ENCODE assay signal across 15 cellular contexts in the genomic region with DNA sequence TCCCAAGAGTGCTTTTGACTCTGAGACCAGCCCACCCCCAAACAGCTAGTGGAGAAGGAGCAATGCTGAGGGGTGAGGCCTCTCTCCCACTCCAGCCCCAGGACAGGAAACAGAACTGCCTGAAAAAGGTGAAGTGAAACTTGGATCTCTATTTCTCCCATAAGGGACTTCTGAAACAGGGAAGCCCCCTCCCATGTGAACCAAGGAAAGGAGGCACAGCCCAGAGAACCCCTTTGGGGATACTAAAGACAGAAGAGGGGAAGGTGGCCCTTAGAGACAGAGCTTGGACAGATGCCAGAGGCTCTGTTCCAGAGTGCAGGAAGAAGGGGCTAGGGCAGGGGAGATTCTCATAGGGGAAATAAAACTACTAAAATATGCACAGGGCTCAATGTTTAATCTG. TPM values are rescaled to one million over a fixed set of nuclear protein-coding genes. Genes with fewer than 3 reads are reported as not detected.
DNase-seq lines count a peak whose midpoint lies in the region; ATAC-seq and TF ChIP-seq lines count a peak whose summit lies in the region.
"Had no signal": no experiment of that assay in that cellular context is flagged by ENCODE, and none has a peak within 500 bp of the region (broad histone marks: within the 10 kb centered on the region; RNA-seq: fewer than 3 reads in every experiment).

No MANE protein-coding gene starts in this region.

- peaks cover 45% of the 10 kb centered on the region for H3K36me3 ChIP-seq in endodermal cell (ENCODE audit: control insufficient read depth, insufficient read depth, low read length)

- no peaks in the 10 kb centered on the region for H3K4me1 ChIP-seq in endodermal cell (ENCODE audit: control insufficient read depth, insufficient read depth, low read length)

- DNase-seq in activated naive CD4-positive, alpha-beta T cell treated with Interleukin-2 at 50 U/mL for 16 hours, result no peak
- no peak for DNase-seq in T-cell
- no peak for DNase-seq in endodermal cell
- no peak for DNase-seq in stimulated activated naive CD8-positive, alpha-beta T cell treated with anti-CD3 and anti-CD28 coated beads, Interleukin-15, amount 100 ng/mL, for 72 hours
- no peak for DNase-seq in NCI-H2081 (lab: John Stamatoyannopoulos, UW)
- no peak for DNase-seq in H4 (ENCODE audit: low spot score)
- no peak for DNase-seq in A172 (ENCODE audit: low spot score)
- DNase-seq: GDM1; HFFc6; NCI-H345; occipital lobe; PC-3; stimulated activated naive CD4-positive, alpha-beta T cell treated with Interleukin-2 at 50 U/mL for 16 hours had no signal

- no peak for TF ChIP-seq CTCF in endodermal cell (conservative IDR thresholded peaks at IDR 0.05)

- H3K9me3 ChIP-seq in endodermal cell (ENCODE audit: control insufficient read depth, low read length), result no peaks in the 10 kb centered on the region

- CTCF ChIA-PET in T-cell (lab: Charles Lee), result interaction anchor here (1.4 to 3.4 kb wide), 3 partner anchors 60 to 135 kb away, joined by 3 to 29 read pairs (median 10); no protein-coding TSS in a partner anchor

- no peak overlapping the region for H3K27ac ChIP-seq in endodermal cell (ENCODE audit: low read depth, low read length)
- H3K27ac ChIP-seq: C4-2B had no signal

- POLR2A ChIA-PET in T-cell (lab: Charles Lee), result no interaction called here

- ATAC-seq in T-cell (replicated peaks in 1 of 4), result no peak
- no peak for ATAC-seq in stimulated activated naive CD8-positive, alpha-beta T cell treated with anti-CD3 and anti-CD28 coated beads, Interleukin-15, amount 100 ng/mL, for 72 hours
- ATAC-seq: PC-3 had no signal

- no peak overlapping the region for H3K4me3 ChIP-seq in endodermal cell (ENCODE audit: low read length)

- peaks cover 18% of the 10 kb centered on the region for H3K36me3 Mint-ChIP-seq in activated naive CD4-positive, alpha-beta T cell treated with anti-CD3 and anti-CD28 coated beads, Interleukin-2, amount 50 U/mL, for 24 hours
- H3K36me3 Mint-ChIP-seq in T-cell (peaks cover 30% of the 10 kb centered on the region), endodermal cell (ENCODE audit: low read depth) (peaks cover 32% of the 10 kb centered on the region)

- no peak overlapping the region for H3K9ac ChIP-seq in endodermal cell (ENCODE audit: extremely low read depth, low read length, poor library complexity, severe bottlenecking)

- peak overlapping the region; percentile 94 for H3K27ac Mint-ChIP-seq in activated naive CD4-positive, alpha-beta T cell treated with anti-CD3 and anti-CD28 coated beads, Interleukin-2, amount 50 U/mL, for 24 hours
- H3K27ac Mint-ChIP-seq in T-cell (peak overlapping the region; percentile 97 to 100), endodermal cell (peak overlapping the region; percentile 87)
- H3K27ac Mint-ChIP-seq in stimulated activated naive CD8-positive, alpha-beta T cell treated with anti-CD3 and anti-CD28 coated beads, Interleukin-15, amount 100 ng/mL, for 72 hours, result peak overlapping the region; percentile 92 to 97
- H3K27ac Mint-ChIP-seq: HFFc6 had no signal

- H3K27me3 ChIP-seq in endodermal cell (ENCODE audit: control insufficient read depth, insufficient read depth, low read length, poor library complexity, severe bottlenecking), result no peaks in the 10 kb centered on the region

- H3K9me3 Mint-ChIP-seq in activated naive CD4-positive, alpha-beta T cell treated with anti-CD3 and anti-CD28 coated beads, Interleukin-2, amount 50 U/mL, for 24 hours, result no peaks in the 10 kb centered on the region
- H3K9me3 Mint-ChIP-seq in T-cell (no peaks in the 10 kb centered on the region), endodermal cell (no peaks in the 10 kb centered on the region)
- H3K9me3 Mint-ChIP-seq in stimulated activated naive CD8-positive, alpha-beta T cell treated with anti-CD3 and anti-CD28 coated beads, Interleukin-15, amount 100 ng/mL, for 72 hours, result no peaks in the 10 kb centered on the region
- H3K9me3 Mint-ChIP-seq: HFFc6 had no signal

- peaks cover 81% of the 10 kb centered on the region for H3K4me1 Mint-ChIP-seq in activated naive CD4-positive, alpha-beta T cell treated with anti-CD3 and anti-CD28 coated beads, Interleukin-2, amount 50 U/mL, for 24 hours
- H3K4me1 Mint-ChIP-seq in T-cell (peaks cover 62 to 83% (median 75%) of the 10 kb centered on the region in 3 donors), endodermal cell (peaks cover 5% of the 10 kb centered on the region)
- H3K4me1 Mint-ChIP-seq in stimulated activated naive CD8-positive, alpha-beta T cell treated with anti-CD3 and anti-CD28 coated beads, Interleukin-15, amount 100 ng/mL, for 72 hours, result peaks cover 81% of the 10 kb centered on the region

- peak overlapping the region; percentile 31 for H3K4me3 Mint-ChIP-seq in activated naive CD4-positive, alpha-beta T cell treated with anti-CD3 and anti-CD28 coated beads, Interleukin-2, amount 50 U/mL, for 24 hours
- H3K4me3 Mint-ChIP-seq in T-cell (peak overlapping the region; percentile 61 to 100 (median 99)), endodermal cell (no peak overlapping the region)
- H3K4me3 Mint-ChIP-seq in stimulated activated naive CD8-positive, alpha-beta T cell treated with anti-CD3 and anti-CD28 coated beads, Interleukin-15, amount 100 ng/mL, for 72 hours, result peak overlapping the region; percentile 90 to 99
- H3K4me3 Mint-ChIP-seq: HFFc6 had no signal

- H3K27me3 Mint-ChIP-seq in activated naive CD4-positive, alpha-beta T cell treated with anti-CD3 and anti-CD28 coated beads, Interleukin-2, amount 50 U/mL, for 24 hours, result no peaks in the 10 kb centered on the region
- H3K27me3 Mint-ChIP-seq in T-cell, result no peaks in the 10 kb centered on the region
- no peaks in the 10 kb centered on the region for H3K27me3 Mint-ChIP-seq in endodermal cell (ENCODE audit: insufficient read depth)
- H3K27me3 Mint-ChIP-seq in stimulated activated naive CD8-positive, alpha-beta T cell treated with anti-CD3 and anti-CD28 coated beads, Interleukin-15, amount 100 ng/mL, for 72 hours, result no peaks in the 10 kb centered on the region

RNA-seq across cellular contexts. Expression of a gene that starts 2.9 kb away (rescaled TPM):
- 10 to 100 TPM in 3 of 5 donors, 1 to 10 TPM in 2; 3.7 to 41.2 (median 38.8) TPM for total RNA-seq in T-cell
- not detected for total RNA-seq in endodermal cell
- polyA plus RNA-seq in endodermal cell (2013, experiment 1 of 2), result not detected
- not detected for polyA plus RNA-seq in endodermal cell (2013, experiment 2 of 2)
- not detected in 2 replicates for total RNA-seq in H4 (2014; rRNA removed; shearing (Covaris generic))
- not detected in 2 replicates for total RNA-seq in A172 (2014; rRNA removed; shearing (Covaris generic))
- total RNA-seq: HFFc6, PC-3 had no signal

RNA-seq across cellular contexts. Expression of a gene that starts 6.3 kb away (rescaled TPM):
- 1 to 10 TPM in 3 of 5 donors, under 1 TPM in 2; 0.68 to 3.2 (median 2.3) TPM for total RNA-seq in T-cell
- total RNA-seq in endodermal cell, result 10 to 100 TPM in 1 of 2 donors, 1 to 10 TPM in 1; 9.1 to 13.0 TPM
- polyA plus RNA-seq in endodermal cell (2013, experiment 1 of 2), result 14.1 TPM
- polyA plus RNA-seq in endodermal cell (2013, experiment 2 of 2), result 12.1 TPM
- total RNA-seq in H4 (2014; rRNA removed; shearing (Covaris generic)), result 5.4 and 7.2 TPM in 2 replicates
- total RNA-seq in A172 (2014; rRNA removed; shearing (Covaris generic)), result 19.6 and 21.6 TPM in 2 replicates

RNA-seq across cellular contexts. Expression of a gene that starts 6.6 kb away (rescaled TPM):
- total RNA-seq in T-cell, result 10 to 100 TPM; 35.4 to 60.4 (median 52.4) TPM
- 10 to 100 TPM; 41.1 to 44.8 TPM for total RNA-seq in endodermal cell
- polyA plus RNA-seq in endodermal cell (2013, experiment 1 of 2), result 50.6 TPM
- polyA plus RNA-seq in endodermal cell (2013, experiment 2 of 2), result 43.5 TPM
- total RNA-seq in H4 (2014; rRNA removed; shearing (Covaris generic)), result 31.5 and 39.7 TPM in 2 replicates
- 105 and 107 TPM in 2 replicates for total RNA-seq in A172 (2014; rRNA removed; shearing (Covaris generic))

RNA-seq across cellular contexts. Expression of a gene that starts 12.9 kb away (rescaled TPM):
- total RNA-seq in T-cell, result 10 to 100 TPM in 1 of 5 donors, 1 to 10 TPM in 4; 2.5 to 11.5 (median 8.5) TPM
- total RNA-seq in endodermal cell, result 10 to 100 TPM; 23.8 to 26.5 TPM
- polyA plus RNA-seq in endodermal cell (2013, experiment 1 of 2), result 33.4 TPM
- polyA plus RNA-seq in endodermal cell (2013, experiment 2 of 2), result 32.0 TPM
- total RNA-seq in H4 (2014; rRNA removed; shearing (Covaris generic)), result 1.1 and 2.7 TPM in 2 replicates
- total RNA-seq in A172 (2014; rRNA removed; shearing (Covaris generic)), result 2.5 and 4.4 TPM in 2 replicates

RNA-seq across cellular contexts. Expression of a gene that starts 16.4 kb away (rescaled TPM):
- total RNA-seq in T-cell (1 to 10 TPM; 1.9 to 6.2 (median 5.3) TPM), endodermal cell (1 to 10 TPM; 1.0 to 1.9 TPM)
- polyA plus RNA-seq in endodermal cell (2013, experiment 1 of 2), result 0.64 TPM
- polyA plus RNA-seq in endodermal cell (2013, experiment 2 of 2), result not detected
- 0.35 TPM in 1 of 2 replicates, not detected in the other for total RNA-seq in H4 (2014; rRNA removed; shearing (Covaris generic))
- total RNA-seq in A172 (2014; rRNA removed; shearing (Covaris generic)), result 0.17 and 0.57 TPM in 2 replicates
- total RNA-seq: occipital lobe had no signal
